Comparison of ENCODE assay signal across 15 cellular contexts in the genomic region with DNA sequence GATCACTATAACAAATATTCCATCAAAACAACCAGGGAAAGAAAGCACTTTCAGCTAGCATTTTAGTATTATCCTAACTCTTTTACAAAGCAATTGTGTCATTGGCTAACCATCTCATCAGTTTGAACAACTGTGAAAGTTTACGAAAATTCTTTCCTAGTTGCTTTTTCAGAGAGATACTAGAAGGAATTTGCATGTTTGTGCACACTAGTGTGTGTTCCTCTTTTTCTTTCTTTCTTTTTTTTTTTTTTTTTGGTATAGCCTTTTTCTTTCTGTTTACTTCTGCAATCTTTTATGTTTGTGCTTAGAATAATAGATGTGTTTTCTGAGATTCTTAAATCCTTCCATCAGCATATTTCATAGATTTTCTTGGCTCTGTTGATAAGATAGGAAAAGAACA.
"Had no signal": no experiment of that assay in that cellular context is flagged by ENCODE, and none has a peak within 500 bp of the region (broad histone marks: within the 10 kb centered on the region; RNA-seq: fewer than 3 reads in every experiment).

No MANE protein-coding gene starts in this region.

- ATAC-seq: activated CD8-positive, alpha-beta T cell treated with anti-CD3 and anti-CD28 coated beads for 36 hours; gastroesophageal sphincter; left lobe of liver; pancreas; stimulated activated memory B cell treated with anti-CD40 and anti-IgM and Interleukin-4, amounts not matched to agents 10 μg/mL and 1 μg/mL and 100 μg/mL, for 72 hours had no signal

- FAIRE-seq: islet of Langerhans, pancreas had no signal

- DNase-seq: activated CD8-positive, alpha-beta memory T cell treated with anti-CD3 and anti-CD28 coated beads, Interleukin-2, amount 50 U/mL, for 4 hours; activated CD8-positive, alpha-beta T cell treated with anti-CD3 and anti-CD28 coated beads for 36 hours; activated effector memory CD4-positive, alpha-beta T cell treated with anti-CD3 and anti-CD28 coated beads, Interleukin-2, amount 50 U/mL, for 16 hours; activated T-cell treated with anti-CD3 and anti-CD28 coated beads, Interleukin-2, amount 50 U/mL, for 48 hours; adrenal gland; erythroblast; midbrain; pancreas; sigmoid colon; stimulated activated CD4-positive, alpha-beta T cell treated with anti-CD3 and anti-CD28 coated beads, Interleukin-12 subunit alpha, Interleukin-12 subunit beta, amount 100 ng/mL, for 4 hours; WERI-Rb-1 had no signal
